In the genomic region with DNA sequence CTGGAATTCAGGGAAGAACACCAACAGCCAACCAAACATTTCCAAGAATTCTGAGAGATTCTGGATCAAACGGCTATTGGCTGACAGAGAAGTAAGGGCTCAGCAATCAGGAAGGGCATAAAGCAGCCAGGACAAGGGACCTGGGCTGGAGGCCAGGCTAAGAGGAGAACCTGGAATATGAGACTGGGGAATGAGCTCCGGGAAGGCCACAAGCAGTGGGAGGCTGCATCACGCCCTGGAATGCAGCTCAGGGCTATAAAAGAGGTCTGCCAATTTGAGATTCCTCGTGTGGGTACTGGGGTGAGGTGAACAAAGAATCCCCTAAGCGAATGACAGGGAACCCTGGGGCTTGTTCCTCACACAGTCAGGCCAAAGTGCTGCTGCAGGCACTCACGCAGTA, we compare ENCODE assay signal across 28 cellular contexts.
"Had no signal": no experiment of that assay in that cellular context is flagged by ENCODE, and none has a peak within 500 bp of the region (broad histone marks: within the 10 kb centered on the region; RNA-seq: fewer than 3 reads in every experiment).

No MANE protein-coding gene starts in this region.

- H3K27ac ChIP-seq: brain microvascular endothelial cell, foreskin keratinocyte, lower lobe of right lung, neural progenitor cell, prostate gland, right atrium auricular region, tibial artery had no signal

- H3K4me1 ChIP-seq: foreskin keratinocyte, lower lobe of right lung, neural progenitor cell, prostate gland, right atrium auricular region, tibial artery had no signal

- DNase-seq: activated B cell treated with CpG ODN at 0.5 μM for 24 hours; activated CD4-positive, alpha-beta T cell treated with anti-CD3 and anti-CD28 coated beads for 36 hours; activated CD4-positive, alpha-beta T cell treated with anti-CD3 and anti-CD28 coated beads, Interleukin-2, amount 50 U/mL, for 4 hours; activated CD8-positive, alpha-beta memory T cell treated with anti-CD3 and anti-CD28 coated beads for 24 hours; activated CD8-positive, alpha-beta memory T cell treated with anti-CD3 and anti-CD28 coated beads, Interleukin-2, amount 50 U/mL, for 4 hours; activated gamma-delta T cell; activated naive CD4-positive, alpha-beta T cell treated with anti-CD3 and anti-CD28 coated beads, Interleukin-2, amount 50 U/mL, for 16 hours; activated naive CD8-positive, alpha-beta T cell treated with anti-CD3 and anti-CD28 coated beads, Interleukin-2, amount 50 U/mL, for 24 hours; brain microvascular endothelial cell; caudate nucleus; dermis blood vessel endothelial cell; effector CD8-positive, alpha-beta T cell; foreskin keratinocyte; hippocampal formation; islet precursor cell; left colon; lower lobe of right lung; mesendoderm; naive thymus-derived CD8-positive, alpha-beta T cell; stimulated activated CD4-positive, alpha-beta T cell treated with anti-CD3 and anti-CD28 coated beads, Interleukin-12 subunit alpha, Interleukin-12 subunit beta, amount 100 ng/mL, for 4 hours; stimulated activated CD4-positive, alpha-beta T cell treated with anti-CD3 and anti-CD28 coated beads, Interleukin-4, amount 100 ng/mL, for 4 hours; stimulated activated naive CD8-positive, alpha-beta T cell treated with anti-CD3 and anti-CD28 coated beads, Interleukin-15, amount 100 ng/mL, for 72 hours; T-helper 1 cell; T-helper 9 cell; tibial artery had no signal

- H3K4me1 Mint-ChIP-seq: activated B cell treated with CpG ODN at 0.5 μM for 24 hours; activated CD4-positive, alpha-beta T cell treated with anti-CD3 and anti-CD28 coated beads for 36 hours; activated naive CD8-positive, alpha-beta T cell treated with anti-CD3 and anti-CD28 coated beads, Interleukin-2, amount 50 U/mL, for 24 hours; neural progenitor cell; stimulated activated naive CD8-positive, alpha-beta T cell treated with anti-CD3 and anti-CD28 coated beads, Interleukin-15, amount 100 ng/mL, for 72 hours had no signal

- H3K27ac Mint-ChIP-seq: activated B cell treated with CpG ODN at 0.5 μM for 24 hours; activated CD4-positive, alpha-beta T cell treated with anti-CD3 and anti-CD28 coated beads for 36 hours; activated naive CD8-positive, alpha-beta T cell treated with anti-CD3 and anti-CD28 coated beads, Interleukin-2, amount 50 U/mL, for 24 hours; naive thymus-derived CD8-positive, alpha-beta T cell; neural progenitor cell had no signal

- H3K9me3 ChIP-seq: lower lobe of right lung, prostate gland, right atrium auricular region, tibial artery had no signal

- H3K27me3 Mint-ChIP-seq: activated B cell treated with CpG ODN at 0.5 μM for 24 hours; activated CD4-positive, alpha-beta T cell treated with anti-CD3 and anti-CD28 coated beads for 36 hours; activated naive CD8-positive, alpha-beta T cell treated with anti-CD3 and anti-CD28 coated beads, Interleukin-2, amount 50 U/mL, for 24 hours; naive thymus-derived CD8-positive, alpha-beta T cell; stimulated activated naive CD8-positive, alpha-beta T cell treated with anti-CD3 and anti-CD28 coated beads, Interleukin-15, amount 100 ng/mL, for 72 hours had no signal

- H3K27me3 ChIP-seq: brain microvascular endothelial cell, foreskin keratinocyte, neural progenitor cell, right atrium auricular region, tibial artery had no signal

- H3K36me3 ChIP-seq: neural progenitor cell had no signal

- H3K4me3 ChIP-seq: lower lobe of right lung, neural progenitor cell, prostate gland, right atrium auricular region, tibial artery had no signal

- ATAC-seq: activated CD4-positive, alpha-beta T cell treated with anti-CD3 and anti-CD28 coated beads for 36 hours; activated naive CD8-positive, alpha-beta T cell treated with anti-CD3 and anti-CD28 coated beads, Interleukin-2, amount 50 U/mL, for 24 hours; foreskin keratinocyte; left colon; naive thymus-derived CD8-positive, alpha-beta T cell; stimulated activated naive CD8-positive, alpha-beta T cell treated with anti-CD3 and anti-CD28 coated beads, Interleukin-15, amount 100 ng/mL, for 72 hours had no signal

- H3K4me3 Mint-ChIP-seq: activated B cell treated with CpG ODN at 0.5 μM for 24 hours; activated CD4-positive, alpha-beta T cell treated with anti-CD3 and anti-CD28 coated beads for 36 hours; activated naive CD8-positive, alpha-beta T cell treated with anti-CD3 and anti-CD28 coated beads, Interleukin-2, amount 50 U/mL, for 24 hours; naive thymus-derived CD8-positive, alpha-beta T cell; neural progenitor cell; stimulated activated naive CD8-positive, alpha-beta T cell treated with anti-CD3 and anti-CD28 coated beads, Interleukin-15, amount 100 ng/mL, for 72 hours had no signal

- H3K9me3 Mint-ChIP-seq: activated B cell treated with CpG ODN at 0.5 μM for 24 hours; activated naive CD8-positive, alpha-beta T cell treated with anti-CD3 and anti-CD28 coated beads, Interleukin-2, amount 50 U/mL, for 24 hours; naive thymus-derived CD8-positive, alpha-beta T cell; neural progenitor cell; stimulated activated naive CD8-positive, alpha-beta T cell treated with anti-CD3 and anti-CD28 coated beads, Interleukin-15, amount 100 ng/mL, for 72 hours had no signal
